1 cellular context compared by ENCODE assay signal in genomic region chr13:30755678-30756077, GRCh38.
TF ChIP-seq lines count a peak whose summit lies in the region.

No MANE protein-coding gene starts in this region.

TF ChIP-seq in GM23338, 12 proteins besides CTCF, POLR2A, EP300 and RAD21 (continued from another document):
- TF ChIP-seq, protein P1, sequence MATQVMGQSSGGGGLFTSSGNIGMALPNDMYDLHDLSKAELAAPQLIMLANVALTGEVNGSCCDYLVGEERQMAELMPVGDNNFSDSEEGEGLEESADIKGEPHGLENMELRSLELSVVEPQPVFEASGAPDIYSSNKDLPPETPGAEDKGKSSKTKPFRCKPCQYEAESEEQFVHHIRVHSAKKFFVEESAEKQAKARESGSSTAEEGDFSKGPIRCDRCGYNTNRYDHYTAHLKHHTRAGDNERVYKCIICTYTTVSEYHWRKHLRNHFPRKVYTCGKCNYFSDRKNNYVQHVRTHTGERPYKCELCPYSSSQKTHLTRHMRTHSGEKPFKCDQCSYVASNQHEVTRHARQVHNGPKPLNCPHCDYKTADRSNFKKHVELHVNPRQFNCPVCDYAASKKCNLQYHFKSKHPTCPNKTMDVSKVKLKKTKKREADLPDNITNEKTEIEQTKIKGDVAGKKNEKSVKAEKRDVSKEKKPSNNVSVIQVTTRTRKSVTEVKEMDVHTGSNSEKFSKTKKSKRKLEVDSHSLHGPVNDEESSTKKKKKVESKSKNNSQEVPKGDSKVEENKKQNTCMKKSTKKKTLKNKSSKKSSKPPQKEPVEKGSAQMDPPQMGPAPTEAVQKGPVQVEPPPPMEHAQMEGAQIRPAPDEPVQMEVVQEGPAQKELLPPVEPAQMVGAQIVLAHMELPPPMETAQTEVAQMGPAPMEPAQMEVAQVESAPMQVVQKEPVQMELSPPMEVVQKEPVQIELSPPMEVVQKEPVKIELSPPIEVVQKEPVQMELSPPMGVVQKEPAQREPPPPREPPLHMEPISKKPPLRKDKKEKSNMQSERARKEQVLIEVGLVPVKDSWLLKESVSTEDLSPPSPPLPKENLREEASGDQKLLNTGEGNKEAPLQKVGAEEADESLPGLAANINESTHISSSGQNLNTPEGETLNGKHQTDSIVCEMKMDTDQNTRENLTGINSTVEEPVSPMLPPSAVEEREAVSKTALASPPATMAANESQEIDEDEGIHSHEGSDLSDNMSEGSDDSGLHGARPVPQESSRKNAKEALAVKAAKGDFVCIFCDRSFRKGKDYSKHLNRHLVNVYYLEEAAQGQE (IDR thresholded peaks at IDR 0.05; ENCODE audit: unreplicated experiment): no peak
- TF ChIP-seq POLR2AphosphoS5 (IDR thresholded peaks at IDR 0.05; ENCODE audit: low read depth) (no peak), CREB1 (CRISPR knock-in tag; IDR thresholded peaks at IDR 0.05; ENCODE audit: low read depth) (no peak)
TF ChIP-seq in GM23338: peak in this region for 0.
